ENCODE assay signal across 22 cellular contexts in the genomic region with DNA sequence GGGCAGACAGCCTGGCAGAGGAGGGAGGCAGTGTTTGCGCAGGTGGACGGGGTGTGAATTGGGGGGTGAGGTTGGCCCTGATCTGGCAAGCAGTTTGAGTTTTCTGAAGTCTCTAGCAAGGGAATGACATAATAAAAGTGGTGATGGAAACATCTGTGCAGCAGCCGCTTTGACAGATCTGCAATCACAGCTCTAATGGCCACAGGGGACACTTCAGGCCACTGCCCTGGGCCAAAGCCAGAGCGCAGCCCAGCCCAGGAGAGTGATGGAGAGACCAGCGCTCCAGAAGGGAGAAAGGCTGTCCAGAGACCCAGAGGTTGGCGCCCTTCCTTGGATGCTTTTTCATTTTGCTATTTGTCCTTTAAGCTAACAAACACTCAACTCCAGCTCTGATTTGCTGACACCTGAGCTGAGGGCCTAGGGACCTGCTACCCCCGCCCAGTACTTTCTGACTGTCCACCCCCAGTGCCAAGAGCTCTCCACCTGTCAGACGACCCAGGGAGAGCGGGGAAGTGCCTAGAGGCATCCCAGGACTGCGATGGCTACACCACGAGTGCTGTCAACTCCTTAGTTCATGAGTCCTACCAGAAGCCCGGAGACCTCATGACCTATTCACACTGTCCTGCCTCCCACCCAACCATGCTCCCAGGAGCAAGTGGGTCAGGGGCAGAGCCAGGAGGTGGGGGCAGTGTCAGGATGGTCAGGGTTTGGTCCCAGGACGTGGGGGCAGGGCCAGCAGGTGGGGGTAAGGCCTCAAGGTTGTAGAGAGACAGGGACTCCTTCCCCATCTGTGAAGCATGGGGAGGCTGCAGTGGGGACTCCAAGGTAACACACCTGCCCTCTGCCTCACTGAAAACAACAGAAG.
"Had no signal": no experiment of that assay in that cellular context is flagged by ENCODE, and none has a peak within 500 bp of the region (broad histone marks: within the 10 kb centered on the region; RNA-seq: fewer than 3 reads in every experiment).

No MANE protein-coding gene starts in this region.

- H3K4me1 ChIP-seq: gastrocnemius medialis, upper lobe of left lung had no signal

- ATAC-seq: activated CD4-positive, alpha-beta T cell treated with anti-CD3 and anti-CD28 coated beads for 36 hours; activated CD8-positive, alpha-beta memory T cell treated with anti-CD3 and anti-CD28 coated beads, Interleukin-2, amount 10 ng/mL, durations not matched to agents 7 days and 5 days; gastrocnemius medialis; stimulated activated naive CD8-positive, alpha-beta T cell treated with anti-CD3 and anti-CD28 coated beads, Interleukin-15, Interleukin-2, amounts not matched to agents 100 U/mL and 50 U/mL, for 24 hours had no signal

- H3K4me3 Mint-ChIP-seq: activated B cell treated with CpG ODN at 0.5 μM for 24 hours; activated CD4-positive, alpha-beta memory T cell treated with anti-CD3 and anti-CD28 coated beads for 36 hours; activated CD4-positive, alpha-beta T cell treated with anti-CD3 and anti-CD28 coated beads for 36 hours; activated CD8-positive, alpha-beta memory T cell treated with anti-CD3 and anti-CD28 coated beads, Interleukin-2, amount 10 ng/mL, durations not matched to agents 7 days and 5 days; activated naive CD4-positive, alpha-beta T cell treated with anti-CD3 and anti-CD28 coated beads, Interleukin-2, amount 10 ng/mL, durations not matched to agents 7 days and 5 days; brain; memory B cell; nephron progenitor cell had no signal

- H3K27ac ChIP-seq: gastrocnemius medialis, heart left ventricle, upper lobe of left lung had no signal

- DNase-seq: activated B cell treated with CpG ODN at 0.5 μM for 24 hours; activated CD4-positive, alpha-beta memory T cell treated with anti-CD3 and anti-CD28 coated beads for 36 hours; activated CD4-positive, alpha-beta T cell treated with anti-CD3 and anti-CD28 coated beads for 36 hours; activated CD8-positive, alpha-beta memory T cell treated with anti-CD3 and anti-CD28 coated beads, Interleukin-2, amount 10 ng/mL, durations not matched to agents 7 days and 5 days; activated effector memory CD4-positive, alpha-beta T cell treated with anti-CD3 and anti-CD28 coated beads, Interleukin-2, amount 50 U/mL, for 16 hours; activated naive CD4-positive, alpha-beta T cell treated with anti-CD3 and anti-CD28 coated beads, Interleukin-2, amount 10 ng/mL, durations not matched to agents 7 days and 5 days; activated T-cell treated with anti-CD3 and anti-CD28 coated beads for 4 hours; anterior cingulate cortex; caudate nucleus; effector memory CD4-positive, alpha-beta T cell; gastrocnemius medialis; heart left ventricle; islet precursor cell; left cardiac atrium; nephron progenitor cell; stimulated activated CD4-positive, alpha-beta T cell treated with anti-CD3 and anti-CD28 coated beads, Interleukin-4, amount 100 ng/mL, for 1 hour; stimulated activated naive CD8-positive, alpha-beta T cell treated with anti-CD3 and anti-CD28 coated beads, Interleukin-15, Interleukin-2, amounts not matched to agents 100 U/mL and 50 U/mL, for 24 hours; T-helper 1 cell; T1000 had no signal

- H3K27ac Mint-ChIP-seq: activated B cell treated with CpG ODN at 0.5 μM for 24 hours; activated CD4-positive, alpha-beta T cell treated with anti-CD3 and anti-CD28 coated beads for 36 hours; activated CD8-positive, alpha-beta memory T cell treated with anti-CD3 and anti-CD28 coated beads, Interleukin-2, amount 10 ng/mL, durations not matched to agents 7 days and 5 days; activated naive CD4-positive, alpha-beta T cell treated with anti-CD3 and anti-CD28 coated beads, Interleukin-2, amount 10 ng/mL, durations not matched to agents 7 days and 5 days; memory B cell; nephron progenitor cell had no signal

- H3K27me3 ChIP-seq: gastrocnemius medialis, heart left ventricle, upper lobe of left lung had no signal

- H3K36me3 ChIP-seq: gastrocnemius medialis, heart left ventricle, upper lobe of left lung had no signal

- H3K27me3 Mint-ChIP-seq: activated B cell treated with CpG ODN at 0.5 μM for 24 hours; activated CD4-positive, alpha-beta memory T cell treated with anti-CD3 and anti-CD28 coated beads for 36 hours; activated CD4-positive, alpha-beta T cell treated with anti-CD3 and anti-CD28 coated beads for 36 hours; activated CD8-positive, alpha-beta memory T cell treated with anti-CD3 and anti-CD28 coated beads, Interleukin-2, amount 10 ng/mL, durations not matched to agents 7 days and 5 days; memory B cell had no signal

- H3K9me3 ChIP-seq: gastrocnemius medialis, heart left ventricle, upper lobe of left lung had no signal

- H3K9me3 Mint-ChIP-seq: memory B cell had no signal

- H3K36me3 Mint-ChIP-seq: brain had no signal

- H3K4me3 ChIP-seq: gastrocnemius medialis, heart left ventricle, upper lobe of left lung had no signal
